In genomic region chr7:47408675-47409074, GRCh38 we compare ENCODE assay signal across 1 cellular context.
TF ChIP-seq lines count a peak whose summit lies in the region.

No MANE protein-coding gene starts in this region.

TF ChIP-seq in IMR-90, 13 proteins besides CTCF, POLR2A, EP300 and RAD21 (continued from another document):
- TF ChIP-seq NFE2L2 (IDR thresholded peaks at IDR 0.05; ENCODE audit: low read depth, low read length) (no peak), BHLHE40 (IDR thresholded peaks at IDR 0.05; ENCODE audit: low read depth, low read length) (no peak)
- TF ChIP-seq, protein P1, sequence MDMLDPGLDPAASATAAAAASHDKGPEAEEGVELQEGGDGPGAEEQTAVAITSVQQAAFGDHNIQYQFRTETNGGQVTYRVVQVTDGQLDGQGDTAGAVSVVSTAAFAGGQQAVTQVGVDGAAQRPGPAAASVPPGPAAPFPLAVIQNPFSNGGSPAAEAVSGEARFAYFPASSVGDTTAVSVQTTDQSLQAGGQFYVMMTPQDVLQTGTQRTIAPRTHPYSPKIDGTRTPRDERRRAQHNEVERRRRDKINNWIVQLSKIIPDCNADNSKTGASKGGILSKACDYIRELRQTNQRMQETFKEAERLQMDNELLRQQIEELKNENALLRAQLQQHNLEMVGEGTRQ (IDR thresholded peaks at IDR 0.05; ENCODE audit: low read depth, low read length), result no peak
